In the genomic region with DNA sequence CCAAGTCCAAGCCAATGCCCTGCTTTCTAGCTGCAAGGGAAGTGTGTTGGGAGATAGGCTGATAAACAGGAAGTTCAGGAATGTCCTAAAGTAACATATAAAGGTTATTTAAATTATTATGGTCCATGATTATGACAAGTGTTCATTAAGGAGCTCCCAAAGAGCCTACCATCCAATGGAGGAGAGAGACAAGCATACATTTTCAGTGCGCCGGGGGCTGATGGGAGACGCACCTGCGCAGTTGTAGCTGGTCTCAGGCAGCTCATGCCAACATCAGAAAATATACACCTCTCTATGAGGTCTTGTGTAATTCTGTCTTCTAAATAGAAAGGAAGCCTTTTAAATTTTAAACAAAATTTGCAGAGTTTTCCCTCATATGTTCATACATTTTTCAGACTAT, we compare ENCODE assay signal across 36 cellular contexts. TPM values are rescaled to one million over a fixed set of nuclear protein-coding genes. Genes with fewer than 3 reads are reported as not detected.
"Had no signal": no experiment of that assay in that cellular context is flagged by ENCODE, and none has a peak within 500 bp of the region (broad histone marks: within the 10 kb centered on the region; RNA-seq: fewer than 3 reads in every experiment).

No MANE protein-coding gene starts in this region.

- DNase-seq: Karpas-422, Kasumi-1, MG63, MM.1S, MV-4-11, NCI-H1048, NCI-H1092, NCI-H1092 treated with DMSO at 0.1 percent for 48 hours, NCI-H1105, NCI-H1105 treated with DMSO at 0.1 percent for 48 hours, NCI-H1417, NCI-H1417 treated with DMSO at 0.1 percent for 48 hours, NCI-H1436, NCI-H1436 treated with DMSO at 0.1 percent for 48 hours, NCI-H146, NCI-H1694, NCI-H1694 treated with DMSO at 0.1 percent for 48 hours, NCI-H187, NCI-H187 treated with DMSO at 0.1 percent for 48 hours, NCI-H1930, NCI-H2029, NCI-H2029 treated with DMSO at 0.1 percent for 48 hours, NCI-H2081, NCI-H2081 treated with DMSO at 0.1 percent for 48 hours, NCI-H2107, NCI-H2171, NCI-H2171 treated with DMSO at 0.1 percent for 48 hours, NCI-H2227 treated with DMSO at 0.1 percent for 48 hours, NCI-H226, NCI-H345, NCI-H446, NCI-H446 treated with DMSO at 0.1 percent for 48 hours, NCI-H510A, NCI-H510A treated with DMSO at 0.1 percent for 48 hours had no signal

- H3K4me3 ChIP-seq: MG63 had no signal

- H3K36me3 ChIP-seq: MG63 had no signal

RNA-seq across cellular contexts. Expression of a gene that starts 46.8 kb away (rescaled TPM):
- total RNA-seq: LHCN-M2, M059J had no signal
